In the genomic region with DNA sequence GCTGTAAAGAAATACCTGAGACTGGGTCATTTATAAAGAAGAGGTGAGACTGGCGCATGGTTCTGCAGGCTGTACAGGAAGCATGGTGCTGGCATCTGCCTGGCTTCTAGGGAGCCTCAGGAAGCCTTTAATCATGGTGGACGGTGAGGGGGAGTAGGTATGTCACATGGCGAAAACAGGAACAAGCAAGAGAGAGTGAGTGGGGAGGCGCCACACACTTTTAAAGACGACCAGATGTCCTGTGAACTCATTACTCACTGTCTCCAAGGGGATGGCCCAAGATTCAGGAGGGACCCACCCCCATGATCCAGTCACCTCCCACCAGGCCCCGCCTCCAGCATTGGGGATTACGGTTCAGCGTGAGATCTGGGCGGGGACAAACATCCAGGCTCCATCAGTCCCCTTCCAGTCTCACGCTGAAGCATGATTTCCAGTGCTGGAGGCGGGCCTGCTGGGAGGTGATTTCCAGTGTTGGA, we compare ENCODE assay signal across 8 cellular contexts. TPM values are rescaled to one million over a fixed set of nuclear protein-coding genes. Genes with fewer than 3 reads are reported as not detected.
DNase-seq lines count a peak whose midpoint lies in the region; ATAC-seq, FAIRE-seq and TF ChIP-seq lines count a peak whose summit lies in the region.

No MANE protein-coding gene starts in this region.

- H3K27ac Mint-ChIP-seq in astrocyte (ENCODE audit: unreplicated experiment) (no peak overlapping the region), mesothelial cell of epicardium (peak overlapping the region; percentile 47)

- no peaks in the 10 kb centered on the region for H3K9me3 ChIP-seq in astrocyte (ENCODE audit: insufficient read depth, low read depth, low read length)
- no peaks in the 10 kb centered on the region for H3K9me3 ChIP-seq in HepG2 (ENCODE audit: low read length)

- H3K4me3 Mint-ChIP-seq in astrocyte (ENCODE audit: unreplicated experiment) (no peak overlapping the region), mesothelial cell of epicardium (no peak overlapping the region)

- H2AFZ ChIP-seq in astrocyte (ENCODE audit: low read depth, low read length): no peak overlapping the region
- H2AFZ ChIP-seq in HepG2 (ENCODE audit: low read length): no peak overlapping the region

- POLR2A ChIA-PET in BJ (lab: Charles Lee) (no interaction called here), HepG2 (lab: Yijun Ruan, JAX) (interaction anchor here (0.6 kb wide), 1 partner anchor 50 kb away, joined by 5 read pairs; no protein-coding TSS in a partner anchor)

- intact Hi-C loops in HepG2 (cut with micrococcal nuclease; ENCODE audit: unreplicated experiment): no loop called here

- no peak for TF ChIP-seq POLR2A in HepG2 (IDR thresholded peaks at IDR 0.05; ENCODE audit: insufficient read depth in 1 of 2, low read depth in 2 of 2, low read length in 2 of 2)

- TF ChIP-seq RAD21 in Ishikawa (IDR thresholded peaks at IDR 0.05; ENCODE audit: low read depth): no peak
- no peak for TF ChIP-seq RAD21 in HepG2 (CRISPR knock-in tag; IDR thresholded peaks at IDR 0.05)

- DNase-seq in BJ (ENCODE audit: low read depth) (peak; percentile 10), astrocyte (ENCODE audit: low read depth) (peak; percentile 14), mesothelial cell of epicardium (ENCODE audit: low spot score in 2 of 2, unreplicated experiment in 2 of 2) (no peak), SHP77 treated with DMSO at 0.1 percent for 48 hours (lab: John Stamatoyannopoulos, UW) (no peak), HepG2 (ENCODE audit: low spot score) (no peak)
- DNase-seq in NK-92 treated with Interleukin-12 subunit alpha and Interleukin-12 subunit beta, amount 100 ng/mL, for 24 hours (lab: John Stamatoyannopoulos, UW): no peak

- peaks cover 52% of the 10 kb centered on the region for H3K79me2 ChIP-seq in astrocyte (ENCODE audit: insufficient read depth, low read length)
- H3K79me2 ChIP-seq in HepG2 (ENCODE audit: insufficient read depth, low read length): peaks cover 13% of the 10 kb centered on the region

- WGBS in HepG2 (ENCODE audit: low lambda C conversion rate): 97% methylated on average over 10 of the region's 11 CpGs

- no peak for FAIRE-seq in astrocyte (lab: Jason Lieb, UNC)
- no peak for FAIRE-seq in HepG2 (lab: Jason Lieb, UNC)

- peaks cover 1% of the 10 kb centered on the region for H3K9me3 Mint-ChIP-seq in astrocyte (ENCODE audit: unreplicated experiment)
- H3K9me3 Mint-ChIP-seq in mesothelial cell of epicardium: no peaks in the 10 kb centered on the region

- H3K4me2 ChIP-seq in astrocyte (ENCODE audit: low read length) (no peak overlapping the region), HepG2 (ENCODE audit: low read depth, low read length) (no peak overlapping the region)

- ATAC-seq in HG03571 (IDR thresholded peaks at IDR 0.05; ENCODE audit: unreplicated experiment) (no peak), HepG2 (no peak)

- TF ChIP-seq CTCF in BJ (IDR thresholded peaks at IDR 0.05; ENCODE audit: insufficient read depth, low read depth, low read length) (no peak), astrocyte (IDR thresholded peaks at IDR 0.05; ENCODE audit: insufficient read depth, low read depth, low read length) (no peak), mesothelial cell of epicardium (IDR thresholded peaks at IDR 0.05; ENCODE audit: unreplicated experiment) (no peak), HepG2 (CRISPR knock-in tag; IDR thresholded peaks at IDR 0.05) (no peak)

- H3K27me3 Mint-ChIP-seq in astrocyte (ENCODE audit: low read depth, unreplicated experiment) (no peaks in the 10 kb centered on the region), mesothelial cell of epicardium (ENCODE audit: low read depth) (no peaks in the 10 kb centered on the region)

- H3K4me1 ChIP-seq in astrocyte (ENCODE audit: insufficient read depth, low read length) (peaks cover 11% of the 10 kb centered on the region), HepG2 (ENCODE audit: insufficient read depth, low read length) (peaks cover 31% of the 10 kb centered on the region)

- H3K4me3 ChIP-seq in BJ (ENCODE audit: low read depth, low read length) (no peak overlapping the region), astrocyte (ENCODE audit: insufficient read depth, low read depth, low read length) (no peak overlapping the region), HepG2 (replicated peaks in 1 of 3; ENCODE audit: insufficient read depth in 1 of 3, low read depth in 2 of 3, low read length in 3 of 3) (no peak overlapping the region)

- H3K4me1 Mint-ChIP-seq in astrocyte (ENCODE audit: low read depth, unreplicated experiment): peaks cover 12% of the 10 kb centered on the region
- peaks cover 20% of the 10 kb centered on the region for H3K4me1 Mint-ChIP-seq in mesothelial cell of epicardium

- H4K20me1 ChIP-seq in astrocyte (ENCODE audit: insufficient read depth, low read length) (peaks cover 41% of the 10 kb centered on the region), HepG2 (ENCODE audit: insufficient read depth, low read length) (no peaks in the 10 kb centered on the region)

- TF ChIP-seq EP300 in Ishikawa (IDR thresholded peaks at IDR 0.05; ENCODE audit: borderline replicate concordance) (no peak), HepG2 (IDR thresholded peaks at IDR 0.05; ENCODE audit: low read depth in 2 of 2, low read length in 2 of 2) (no peak), HepG2 (CRISPR knock-in tag; IDR thresholded peaks at IDR 0.05; ENCODE audit: borderline replicate concordance) (no peak)

- H3K36me3 Mint-ChIP-seq in astrocyte (ENCODE audit: low read depth, unreplicated experiment) (peaks cover 28% of the 10 kb centered on the region), mesothelial cell of epicardium (peaks cover 19% of the 10 kb centered on the region)

- H3K27ac ChIP-seq in astrocyte (ENCODE audit: low read depth, low read length) (no peak overlapping the region), HepG2 (ENCODE audit: extremely low read length, insufficient read depth, low read length) (no peak overlapping the region)

- H3K27me3 ChIP-seq in BJ (ENCODE audit: control insufficient read depth, insufficient read depth, low read length) (no peaks in the 10 kb centered on the region), astrocyte (ENCODE audit: insufficient read depth, low read length) (no peaks in the 10 kb centered on the region), HepG2 (ENCODE audit: control insufficient read depth in 1 of 2, insufficient read depth in 2 of 2, low read length in 2 of 2) (no peaks in the 10 kb centered on the region)

- in situ Hi-C loops in HepG2 (cut with HindIII; ENCODE audit: extremely low pct_ligation_motif_present, low pct_unique_long_range_greater_than_20kb): no loop called here

- H3K36me3 ChIP-seq in BJ (ENCODE audit: control insufficient read depth, insufficient read depth, low read length) (peaks cover 21% of the 10 kb centered on the region), astrocyte (ENCODE audit: insufficient read depth, low read length) (peaks cover 4% of the 10 kb centered on the region), HepG2 (replicated peaks in 1 of 2; ENCODE audit: control insufficient read depth in 1 of 2, insufficient read depth in 2 of 2, low read length in 2 of 2) (peaks cover 19 to 33% of the 10 kb centered on the region in 2 experiments; a peak in 4 of 5 replicates)

- BruUV-seq in HepG2 (replicated peaks; lab: Mats Ljungman, UMichigan): no TSS peak

- H3K9ac ChIP-seq in astrocyte (ENCODE audit: low read length) (no peak overlapping the region), HepG2 (ENCODE audit: insufficient read depth, low read depth, low read length) (no peak overlapping the region)

- CTCF ChIA-PET in BJ (lab: Yijun Ruan, JAX): no interaction called here
- CTCF ChIA-PET in HepG2 (lab: Yijun Ruan, JAX; ENCODE audit: low intra/inter-chr PET ratio, low total read pairs): no interaction called here

RNA-seq across cellular contexts. Expression of a gene that starts 3.2 kb away (rescaled TPM):
- polyA plus RNA-seq in BJ (2011; rRNA removed) (4.6 and 5.2 TPM in 2 replicates), HepG2 (2011; rRNA removed) (4.3 and 5.6 TPM in 2 replicates)
- 2.7 and 2.8 TPM in 2 replicates for polyA minus RNA-seq in BJ (2011; rRNA and poly(A)+ RNA removed)
- total RNA-seq in astrocyte (20.5 and 22.8 TPM in 2 replicates), mesothelial cell of epicardium (55.9 to 58.5 TPM (median 57.9 TPM) in 3 replicates), HepG2 (2016; rRNA removed; fragmentation: Illumina TruSeq; extraction: Trizol) (5.3 and 9.9 TPM in 2 replicates)
- total RNA-seq in HepG2 (2016; cell fraction: cytosol; rRNA removed; fragmentation: Illumina TruSeq; extraction: Trizol; ENCODE audit: low read depth): 1.4 and 1.9 TPM in 2 replicates
- 3.8 and 8.2 TPM in 2 replicates for total RNA-seq in HepG2 (2016; cell fraction: insoluble cytoplasmic fraction; rRNA removed; fragmentation: Illumina TruSeq; extraction: Trizol)
- total RNA-seq in HepG2 (2016; cell fraction: membrane; rRNA removed; fragmentation: Illumina TruSeq; extraction: Trizol): 1.5 and 1.9 TPM in 2 replicates
- total RNA-seq in HepG2 (2016; cell fraction: nucleus; rRNA removed; fragmentation: Illumina TruSeq; extraction: Trizol): 6.6 and 7.7 TPM in 2 replicates
- 2.3 and 3.2 TPM in 2 replicates for polyA plus RNA-seq in HepG2 (2011; cell fraction: cytosol; rRNA removed)
- polyA plus RNA-seq in HepG2 (2011; cell fraction: nucleus; rRNA removed): 35.5 and 38.7 TPM in 2 replicates
- 10.3 and 12.2 TPM in 2 replicates for polyA plus RNA-seq in HepG2 (2012)
- polyA plus RNA-seq in HepG2 (2016; cell fraction: cytosol; fragmentation: Illumina TruSeq; extraction: Trizol; ENCODE audit: low read depth): 0.19 and 0.27 TPM in 2 replicates
- polyA plus RNA-seq in HepG2 (2016; cell fraction: insoluble cytoplasmic fraction; fragmentation: Illumina TruSeq; extraction: Trizol; ENCODE audit: low read depth): 3.8 and 4.0 TPM in 2 replicates
- 0.60 and 1.1 TPM in 2 replicates for polyA plus RNA-seq in HepG2 (2016; cell fraction: membrane; fragmentation: Illumina TruSeq; extraction: Trizol; ENCODE audit: low read depth)
- 31.1 and 32.1 TPM in 2 replicates for polyA plus RNA-seq in HepG2 (2016; cell fraction: nucleus; fragmentation: Illumina TruSeq; extraction: Trizol; ENCODE audit: insufficient read depth, low read depth)
- polyA minus RNA-seq in HepG2 (2011; rRNA and poly(A)+ RNA removed; ENCODE audit: low replicate concordance): 4.5 and 7.7 TPM in 2 replicates
- 3.2 and 3.8 TPM in 2 replicates for polyA minus RNA-seq in HepG2 (2011; cell fraction: cytosol; rRNA and poly(A)+ RNA removed)
- polyA minus RNA-seq in HepG2 (2011; cell fraction: nucleus; rRNA and poly(A)+ RNA removed): 5.9 and 7.0 TPM in 2 replicates

RNA-seq across cellular contexts. Expression of a gene that starts 24.9 kb away (rescaled TPM):
- 1.6 and 2.0 TPM in 2 replicates for polyA plus RNA-seq in BJ (2011; rRNA removed)
- 2.5 TPM in 2 replicates for polyA minus RNA-seq in BJ (2011; rRNA and poly(A)+ RNA removed)
- total RNA-seq in astrocyte: 4.9 and 5.0 TPM in 2 replicates
- total RNA-seq in mesothelial cell of epicardium: 22.7 to 23.5 TPM (median 22.9 TPM) in 3 replicates
- 2.1 and 2.5 TPM in 2 replicates for total RNA-seq in HepG2 (2016; rRNA removed; fragmentation: Illumina TruSeq; extraction: Trizol)
- total RNA-seq in HepG2 (2016; cell fraction: cytosol; rRNA removed; fragmentation: Illumina TruSeq; extraction: Trizol; ENCODE audit: low read depth): 0.61 and 1.3 TPM in 2 replicates
- total RNA-seq in HepG2 (2016; cell fraction: insoluble cytoplasmic fraction; rRNA removed; fragmentation: Illumina TruSeq; extraction: Trizol): 1.9 and 2.0 TPM in 2 replicates
- total RNA-seq in HepG2 (2016; cell fraction: membrane; rRNA removed; fragmentation: Illumina TruSeq; extraction: Trizol): 3.2 and 3.3 TPM in 2 replicates
- total RNA-seq in HepG2 (2016; cell fraction: nucleus; rRNA removed; fragmentation: Illumina TruSeq; extraction: Trizol): 1.5 and 1.9 TPM in 2 replicates
- 6.2 and 10.8 TPM in 2 replicates for polyA plus RNA-seq in HepG2 (2011; rRNA removed)
- 7.2 and 8.2 TPM in 2 replicates for polyA plus RNA-seq in HepG2 (2011; cell fraction: cytosol; rRNA removed)
- 4.4 and 5.8 TPM in 2 replicates for polyA plus RNA-seq in HepG2 (2011; cell fraction: nucleus; rRNA removed)
- polyA plus RNA-seq in HepG2 (2012): 4.2 and 5.1 TPM in 2 replicates
- polyA plus RNA-seq in HepG2 (2016; cell fraction: cytosol; fragmentation: Illumina TruSeq; extraction: Trizol; ENCODE audit: low read depth): 1.6 and 1.7 TPM in 2 replicates
- polyA plus RNA-seq in HepG2 (2016; cell fraction: insoluble cytoplasmic fraction; fragmentation: Illumina TruSeq; extraction: Trizol; ENCODE audit: low read depth): 3.6 and 4.7 TPM in 2 replicates
- polyA plus RNA-seq in HepG2 (2016; cell fraction: membrane; fragmentation: Illumina TruSeq; extraction: Trizol; ENCODE audit: low read depth): 4.5 and 5.2 TPM in 2 replicates
- 3.6 and 4.1 TPM in 2 replicates for polyA plus RNA-seq in HepG2 (2016; cell fraction: nucleus; fragmentation: Illumina TruSeq; extraction: Trizol; ENCODE audit: insufficient read depth, low read depth)
- polyA minus RNA-seq in HepG2 (2011; rRNA and poly(A)+ RNA removed; ENCODE audit: low replicate concordance): 0.16 and 14.3 TPM in 2 replicates
- polyA minus RNA-seq in HepG2 (2011; cell fraction: cytosol; rRNA and poly(A)+ RNA removed): 6.0 and 8.6 TPM in 2 replicates
- 1.7 and 2.9 TPM in 2 replicates for polyA minus RNA-seq in HepG2 (2011; cell fraction: nucleus; rRNA and poly(A)+ RNA removed)

RNA-seq across cellular contexts. Expression of a gene that starts 50.5 kb away (rescaled TPM):
- 16.0 and 22.6 TPM in 2 replicates for polyA plus RNA-seq in BJ (2011; rRNA removed)
- polyA minus RNA-seq in BJ (2011; rRNA and poly(A)+ RNA removed): 13.4 and 19.1 TPM in 2 replicates
- total RNA-seq in astrocyte: 18.6 and 20.9 TPM in 2 replicates
- 44.1 to 44.5 TPM (median 44.4 TPM) in 3 replicates for total RNA-seq in mesothelial cell of epicardium
- total RNA-seq in HepG2 (2016; rRNA removed; fragmentation: Illumina TruSeq; extraction: Trizol): 8.7 and 16.3 TPM in 2 replicates
- 6.0 and 7.2 TPM in 2 replicates for total RNA-seq in HepG2 (2016; cell fraction: cytosol; rRNA removed; fragmentation: Illumina TruSeq; extraction: Trizol; ENCODE audit: low read depth)
- total RNA-seq in HepG2 (2016; cell fraction: insoluble cytoplasmic fraction; rRNA removed; fragmentation: Illumina TruSeq; extraction: Trizol): 9.9 and 14.0 TPM in 2 replicates
- total RNA-seq in HepG2 (2016; cell fraction: membrane; rRNA removed; fragmentation: Illumina TruSeq; extraction: Trizol): 11.2 and 14.4 TPM in 2 replicates
- 11.9 and 12.9 TPM in 2 replicates for total RNA-seq in HepG2 (2016; cell fraction: nucleus; rRNA removed; fragmentation: Illumina TruSeq; extraction: Trizol)
- 23.3 and 25.7 TPM in 2 replicates for polyA plus RNA-seq in HepG2 (2011; rRNA removed)
- 20.5 and 21.6 TPM in 2 replicates for polyA plus RNA-seq in HepG2 (2011; cell fraction: cytosol; rRNA removed)
- polyA plus RNA-seq in HepG2 (2011; cell fraction: nucleus; rRNA removed): 35.7 and 36.4 TPM in 2 replicates
- polyA plus RNA-seq in HepG2 (2012): 15.0 and 22.4 TPM in 2 replicates
- polyA plus RNA-seq in HepG2 (2016; cell fraction: cytosol; fragmentation: Illumina TruSeq; extraction: Trizol; ENCODE audit: low read depth): 8.3 and 10.5 TPM in 2 replicates
- polyA plus RNA-seq in HepG2 (2016; cell fraction: insoluble cytoplasmic fraction; fragmentation: Illumina TruSeq; extraction: Trizol; ENCODE audit: low read depth): 14.6 and 18.9 TPM in 2 replicates
- polyA plus RNA-seq in HepG2 (2016; cell fraction: membrane; fragmentation: Illumina TruSeq; extraction: Trizol; ENCODE audit: low read depth): 17.1 and 18.2 TPM in 2 replicates
- polyA plus RNA-seq in HepG2 (2016; cell fraction: nucleus; fragmentation: Illumina TruSeq; extraction: Trizol; ENCODE audit: insufficient read depth, low read depth): 25.3 and 31.3 TPM in 2 replicates
- 22.2 and 22.4 TPM in 2 replicates for polyA minus RNA-seq in HepG2 (2011; rRNA and poly(A)+ RNA removed; ENCODE audit: low replicate concordance)
- polyA minus RNA-seq in HepG2 (2011; cell fraction: cytosol; rRNA and poly(A)+ RNA removed): 9.6 and 10.0 TPM in 2 replicates
- 11.3 and 12.3 TPM in 2 replicates for polyA minus RNA-seq in HepG2 (2011; cell fraction: nucleus; rRNA and poly(A)+ RNA removed)

Comparison
In these comparisons a context has a peak if more than half of its experiments do, and no peak if none do; other contexts are left out.
1. DNase-seq: peak in BJ (single experiment) and astrocyte (single experiment); none in mesothelial cell of epicardium (0 of 2), SHP77 treated with DMSO at 0.1 percent for 48 hours (single experiment), NK-92 treated with Interleukin-12 subunit alpha and Interleukin-12 subunit beta, amount 100 ng/mL, for 24 hours (single experiment) and HepG2 (single experiment).